In the genomic region with DNA sequence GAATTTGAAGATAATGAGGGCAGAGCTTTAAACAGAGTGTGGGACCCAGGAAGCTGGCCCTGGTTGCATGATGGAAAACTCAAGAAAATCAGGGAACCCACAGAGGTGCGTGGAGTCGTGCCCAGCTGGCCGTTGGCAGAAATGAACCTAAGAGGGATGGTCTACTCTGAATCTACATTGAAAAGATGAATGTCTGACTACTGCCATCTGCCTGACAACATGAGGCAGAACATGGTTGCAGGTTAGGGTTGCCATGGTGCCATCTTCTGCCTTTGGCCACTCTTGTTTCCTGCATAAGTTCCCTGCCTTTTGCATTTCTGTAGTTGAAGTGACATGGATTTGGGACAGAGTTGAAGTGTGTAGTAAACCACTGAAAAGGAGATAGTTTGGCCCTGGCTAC, we compare ENCODE assay signal across 14 cellular contexts.
"Had no signal": no experiment of that assay in that cellular context is flagged by ENCODE, and none has a peak within 500 bp of the region (broad histone marks: within the 10 kb centered on the region; RNA-seq: fewer than 3 reads in every experiment).

No MANE protein-coding gene starts in this region.

- H3K9me3 ChIP-seq: pancreas, testis had no signal

- H3K27me3 ChIP-seq: pancreas, testis had no signal

- H3K27ac ChIP-seq: pancreas, testis had no signal

- H3K4me3 ChIP-seq: pancreas, testis had no signal

- DNase-seq: activated CD4-positive, alpha-beta T cell treated with anti-CD3 and anti-CD28 coated beads for 36 hours; activated CD8-positive, alpha-beta memory T cell treated with anti-CD3 and anti-CD28 coated beads, Interleukin-2, amount 50 U/mL, for 4 hours; activated CD8-positive, alpha-beta T cell treated with anti-CD3 and anti-CD28 coated beads for 36 hours; activated gamma-delta T cell treated with Interleukin-2 at 50 U/mL for 16 hours; activated naive CD8-positive, alpha-beta T cell treated with anti-CD3 and anti-CD28 coated beads for 36 hours; activated T-cell treated with anti-CD3 and anti-CD28 coated beads, Interleukin-2, amount 50 U/mL, for 72 hours; aorta; hypothalamus; kidney glomerular epithelial cell; mesendoderm; pancreas; stimulated activated CD4-positive, alpha-beta T cell treated with anti-CD3 and anti-CD28 coated beads, Interleukin-4, amount 100 ng/mL, for 24 hours; testis had no signal

- H3K36me3 ChIP-seq: pancreas had no signal

- H3K4me1 ChIP-seq: pancreas had no signal

- ATAC-seq: activated CD4-positive, alpha-beta T cell treated with anti-CD3 and anti-CD28 coated beads for 36 hours; activated CD8-positive, alpha-beta T cell treated with anti-CD3 and anti-CD28 coated beads for 36 hours; activated T-cell treated with anti-CD3 and anti-CD28 coated beads, Interleukin-2, amount 50 U/mL, for 72 hours; esophagus mucosa; pancreas had no signal
